In the genomic region with DNA sequence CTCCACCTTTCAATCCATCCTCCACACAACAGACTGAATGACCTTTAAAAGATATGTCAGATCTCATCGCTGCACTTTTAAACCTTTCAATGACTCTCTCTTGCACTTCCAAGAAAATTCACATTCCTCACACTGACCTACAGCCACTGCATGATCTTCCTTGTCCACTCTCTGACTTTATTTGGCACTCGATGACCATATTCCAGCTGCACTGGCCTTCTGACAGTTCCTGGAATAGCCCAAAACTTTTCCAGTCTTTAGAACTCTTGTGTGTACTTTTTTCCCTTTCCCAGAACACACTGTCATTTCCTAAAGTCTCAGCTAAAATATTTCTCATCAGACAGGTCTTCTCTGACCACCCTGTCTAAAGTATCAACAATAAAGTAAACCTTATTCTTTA, we compare ENCODE assay signal across 10 cellular contexts.
"Had no signal": no experiment of that assay in that cellular context is flagged by ENCODE, and none has a peak within 500 bp of the region (broad histone marks: within the 10 kb centered on the region; RNA-seq: fewer than 3 reads in every experiment).

No MANE protein-coding gene starts in this region.

- ATAC-seq: HCT116, HepG2 had no signal

- H3K4me2 ChIP-seq: KMS-11 had no signal

- H3K36me3 ChIP-seq: HAP-1 had no signal

- DNase-seq: GOT3, H7, HFFc6, KBM-7 had no signal

- H3K27ac ChIP-seq: HL-60, KMS-11 had no signal

- H3K9ac ChIP-seq: KMS-11 had no signal

- H3K4me3 ChIP-seq: HAP-1 had no signal

- H3K4me3 Mint-ChIP-seq: HFFc6, IgD-negative memory B cell had no signal

- H3K27ac Mint-ChIP-seq: HFFc6, IgD-negative memory B cell had no signal

- H3K36me3 Mint-ChIP-seq: IgD-negative memory B cell had no signal

- H3K9me3 Mint-ChIP-seq: HFFc6, IgD-negative memory B cell had no signal

- FAIRE-seq: HepG2 had no signal
